ENCODE assay signal across 16 cellular contexts in the genomic region with DNA sequence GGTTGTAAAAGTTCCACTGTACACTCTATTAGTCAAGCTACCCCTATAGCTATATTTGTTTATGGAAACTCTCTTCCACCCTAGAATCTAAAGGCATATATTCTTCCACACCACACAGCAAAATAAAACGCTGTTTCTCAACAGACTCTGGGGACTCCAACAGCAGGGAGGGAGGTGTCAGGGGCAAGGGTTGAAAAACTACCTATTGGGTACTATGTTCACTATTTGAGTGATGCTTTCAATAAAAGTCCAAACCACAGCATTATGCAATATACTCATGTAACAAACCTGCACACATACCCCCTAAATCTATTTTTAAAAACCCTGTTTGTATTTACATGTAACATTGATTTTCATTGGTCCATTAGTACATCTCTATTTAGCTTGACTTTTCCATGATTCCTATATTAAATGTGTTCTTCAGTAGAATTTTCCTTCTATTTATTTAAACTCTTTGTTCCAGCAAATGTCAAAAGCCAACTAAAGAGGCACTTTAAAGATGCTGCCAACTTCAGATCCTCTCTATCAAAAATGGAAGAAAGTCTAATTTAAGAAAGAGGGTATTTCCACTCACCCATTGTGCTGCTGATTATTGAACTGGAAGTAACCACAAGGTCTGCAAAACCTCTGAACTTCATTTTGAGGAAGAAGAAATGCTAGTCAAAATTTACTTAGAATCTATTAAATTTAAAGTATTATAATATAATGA. TPM values are rescaled to one million over a fixed set of nuclear protein-coding genes. Genes with fewer than 3 reads are reported as not detected.
DNase-seq lines count a peak whose midpoint lies in the region; ATAC-seq and TF ChIP-seq lines count a peak whose summit lies in the region.
"Had no signal": no experiment of that assay in that cellular context is flagged by ENCODE, and none has a peak within 500 bp of the region (broad histone marks: within the 10 kb centered on the region; RNA-seq: fewer than 3 reads in every experiment).

No MANE protein-coding gene starts in this region.

- H2BK5ac ChIP-seq in mesenchymal stem cell (ENCODE audit: low read depth, low read length, poor library complexity, severe bottlenecking): no peak overlapping the region

- H3K4me3 ChIP-seq in mesenchymal stem cell (ENCODE audit: insufficient read depth in 1 of 2, low read depth in 1 of 2, low read length in 2 of 2): no peak overlapping the region

- H3K9me3 ChIP-seq in mesenchymal stem cell (ENCODE audit: control insufficient read depth, low read length): no peaks in the 10 kb centered on the region

- no peak overlapping the region for H3K4ac ChIP-seq in mesenchymal stem cell (ENCODE audit: low read depth in 1 of 2, low read length in 2 of 2)

- intact Hi-C loops in Calu3 (cut with micrococcal nuclease; ENCODE audit: unreplicated experiment): no loop called here

- H2BK120ac ChIP-seq in mesenchymal stem cell (ENCODE audit: low read depth, low read length): no peak overlapping the region

- H3K9ac ChIP-seq in mesenchymal stem cell (ENCODE audit: low read length): no peak overlapping the region

- no peak overlapping the region for H3K18ac ChIP-seq in mesenchymal stem cell (ENCODE audit: low read depth in 1 of 2, low read length in 2 of 2)

- peaks cover 4% of the 10 kb centered on the region for H3K9me3 Mint-ChIP-seq in stimulated activated memory B cell treated with anti-CD40 and anti-IgM and Interleukin-4, amounts not matched to agents 10 μg/mL and 1 μg/mL and 100 μg/mL, for 72 hours
- H3K9me3 Mint-ChIP-seq in Calu3 (ENCODE audit: low read depth, unreplicated experiment) (no peaks in the 10 kb centered on the region), nephron progenitor cell (no peaks in the 10 kb centered on the region)
- H3K9me3 Mint-ChIP-seq: activated T-cell treated with anti-CD3 and anti-CD28 coated beads, Interleukin-2, amount 50 U/mL, for 24 hours; nephron had no signal

- no peaks in the 10 kb centered on the region for H3K27me3 ChIP-seq in mesenchymal stem cell (ENCODE audit: control insufficient read depth in 1 of 2, insufficient read depth in 1 of 2, low read length in 2 of 2)

- no peak overlapping the region for H3K23ac ChIP-seq in mesenchymal stem cell (ENCODE audit: low read length in 2 of 2)

- H3K27ac ChIP-seq in mesenchymal stem cell (ENCODE audit: low read length, poor library complexity, severe bottlenecking): no peak overlapping the region
- H3K27ac ChIP-seq: C4-2B had no signal

- H2BK15ac ChIP-seq in mesenchymal stem cell (ENCODE audit: low read depth, poor library complexity, severe bottlenecking): no peak overlapping the region

- no peak overlapping the region for H2AK5ac ChIP-seq in mesenchymal stem cell (ENCODE audit: low read length, severe bottlenecking)

- H3K36me3 Mint-ChIP-seq in stimulated activated memory B cell treated with anti-CD40 and anti-IgM and Interleukin-4, amounts not matched to agents 10 μg/mL and 1 μg/mL and 100 μg/mL, for 72 hours: no peaks in the 10 kb centered on the region
- H3K36me3 Mint-ChIP-seq in Calu3 (ENCODE audit: insufficient read depth, unreplicated experiment): no peaks in the 10 kb centered on the region
- H3K36me3 Mint-ChIP-seq in nephron progenitor cell (ENCODE audit: low read depth): no peaks in the 10 kb centered on the region

- peaks cover 33% of the 10 kb centered on the region for H3K4me1 Mint-ChIP-seq in stimulated activated memory B cell treated with anti-CD40 and anti-IgM and Interleukin-4, amounts not matched to agents 10 μg/mL and 1 μg/mL and 100 μg/mL, for 72 hours
- H3K4me1 Mint-ChIP-seq in Calu3 (ENCODE audit: low read depth, unreplicated experiment): peaks cover 2% of the 10 kb centered on the region
- H3K4me1 Mint-ChIP-seq in nephron progenitor cell: peaks cover 39% of the 10 kb centered on the region

- H2BK12ac ChIP-seq in mesenchymal stem cell (ENCODE audit: low read length in 2 of 2): no peak overlapping the region

- no peak overlapping the region for H4K91ac ChIP-seq in mesenchymal stem cell (ENCODE audit: low read length)

- CTCF ChIA-PET in Calu3 (lab: Charles Lee): no interaction called here

- H3K27me3 Mint-ChIP-seq in stimulated activated memory B cell treated with anti-CD40 and anti-IgM and Interleukin-4, amounts not matched to agents 10 μg/mL and 1 μg/mL and 100 μg/mL, for 72 hours: no peaks in the 10 kb centered on the region
- H3K27me3 Mint-ChIP-seq in Calu3 (ENCODE audit: unreplicated experiment) (no peaks in the 10 kb centered on the region), nephron progenitor cell (ENCODE audit: low read depth, poor library complexity) (peaks cover 6% of the 10 kb centered on the region)
- H3K27me3 Mint-ChIP-seq: activated T-cell treated with anti-CD3 and anti-CD28 coated beads, Interleukin-2, amount 50 U/mL, for 24 hours had no signal

- H3K79me1 ChIP-seq in mesenchymal stem cell (replicated peaks; ENCODE audit: low read length, poor library complexity, severe bottlenecking): no peaks in the 10 kb centered on the region

- no peaks in the 10 kb centered on the region for H3K36me3 ChIP-seq in mesenchymal stem cell (ENCODE audit: control insufficient read depth in 1 of 2, insufficient read depth in 2 of 2, low read depth in 1 of 2, low read length in 2 of 2)

- peak overlapping the region; percentile 58 for H3K4me3 Mint-ChIP-seq in stimulated activated memory B cell treated with anti-CD40 and anti-IgM and Interleukin-4, amounts not matched to agents 10 μg/mL and 1 μg/mL and 100 μg/mL, for 72 hours
- H3K4me3 Mint-ChIP-seq in Calu3 (ENCODE audit: low read depth, unreplicated experiment): no peak overlapping the region
- H3K4me3 Mint-ChIP-seq in nephron progenitor cell: no peak overlapping the region
- H3K4me3 Mint-ChIP-seq: activated T-cell treated with anti-CD3 and anti-CD28 coated beads, Interleukin-2, amount 50 U/mL, for 24 hours; nephron had no signal

- H4K8ac ChIP-seq in mesenchymal stem cell (ENCODE audit: low read length): no peak overlapping the region

- BruUV-seq in Calu3 (replicated peaks; lab: Mats Ljungman, UMichigan): no TSS peak

- no peak overlapping the region for H2AFZ ChIP-seq in mesenchymal stem cell (ENCODE audit: low read depth, low read length)

- TF ChIP-seq CTCF in Calu3 (IDR thresholded peaks at IDR 0.05; ENCODE audit: unreplicated experiment) (no peak), nephron progenitor cell (IDR thresholded peaks at IDR 0.05) (no peak)

- no peak for DNase-seq in Calu3
- DNase-seq in nephron progenitor cell: no peak
- no peak for DNase-seq in mesenchymal stem cell
- DNase-seq: activated CD4-positive, alpha-beta T cell treated with anti-CD3 and anti-CD28 coated beads, Interleukin-2, amount 50 U/mL, for 1 hour; activated T-cell treated with anti-CD3 and anti-CD28 coated beads, Interleukin-2, amount 50 U/mL, for 24 hours; DND-41; left ventricle myocardium superior; retina; SIG-M5 had no signal

- ATAC-seq in GM18870 (IDR thresholded peaks at IDR 0.05; ENCODE audit: unreplicated experiment) (peak; percentile 63), GM21723 (IDR thresholded peaks at IDR 0.05; ENCODE audit: unreplicated experiment) (peak; percentile 48), HG03175 (IDR thresholded peaks at IDR 0.05; ENCODE audit: unreplicated experiment) (peak; percentile 55)
- peak; percentile 88 for ATAC-seq in stimulated activated memory B cell treated with anti-CD40 and anti-IgM and Interleukin-4, amounts not matched to agents 10 μg/mL and 1 μg/mL and 100 μg/mL, for 72 hours
- ATAC-seq: left ventricle myocardium superior had no signal

- H3K27ac Mint-ChIP-seq in stimulated activated memory B cell treated with anti-CD40 and anti-IgM and Interleukin-4, amounts not matched to agents 10 μg/mL and 1 μg/mL and 100 μg/mL, for 72 hours: peak overlapping the region; percentile 89
- H3K27ac Mint-ChIP-seq in Calu3 (ENCODE audit: unreplicated experiment) (no peak overlapping the region), nephron progenitor cell (no peak overlapping the region)
- H3K27ac Mint-ChIP-seq: activated T-cell treated with anti-CD3 and anti-CD28 coated beads, Interleukin-2, amount 50 U/mL, for 24 hours had no signal

- H3K4me1 ChIP-seq in mesenchymal stem cell (ENCODE audit: control insufficient read depth, insufficient read depth, low read depth, low read length): no peaks in the 10 kb centered on the region

- no CpG with 5 or more reads among the region's 1 CpG for WGBS in mesenchymal stem cell

- no peak overlapping the region for H3K14ac ChIP-seq in mesenchymal stem cell (ENCODE audit: low read length in 2 of 2)

- H3K4me2 ChIP-seq in mesenchymal stem cell (ENCODE audit: low read length, poor library complexity, severe bottlenecking): no peak overlapping the region

RNA-seq across cellular contexts. Expression of gene RGS7, which starts 26.2 kb away (rescaled TPM):
- total RNA-seq in Calu3 (2022): 1.0 and 1.3 TPM in 2 replicates
- polyA plus RNA-seq in mesenchymal stem cell (2013, experiment 1 of 2): 0.01 TPM
- not detected for polyA plus RNA-seq in mesenchymal stem cell (2013, experiment 2 of 2)
- total RNA-seq: cardiac septum, left ventricle myocardium superior had no signal
